ENCODE assay signal across 8 cellular contexts in the genomic region with DNA sequence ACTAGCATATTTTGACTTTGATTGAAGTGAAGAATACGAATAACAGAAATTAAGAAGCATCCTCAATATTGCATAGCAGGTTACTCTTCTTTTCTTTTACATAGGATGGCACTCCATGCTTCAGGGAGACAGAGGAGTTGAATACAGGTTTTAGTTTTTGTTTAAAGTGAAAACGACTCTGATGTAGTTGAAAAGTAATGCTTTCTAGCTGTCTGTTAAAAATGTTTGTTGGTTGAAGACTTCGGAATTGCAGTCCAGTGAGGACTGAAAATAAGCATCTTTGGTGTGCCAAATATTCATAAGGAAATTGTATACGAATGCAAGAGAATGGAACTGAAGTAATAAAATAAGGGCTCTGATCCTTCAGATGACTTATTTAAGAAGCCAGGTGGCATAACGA. TPM values are rescaled to one million over a fixed set of nuclear protein-coding genes. Genes with fewer than 3 reads are reported as not detected.
DNase-seq lines count a peak whose midpoint lies in the region; ATAC-seq and TF ChIP-seq lines count a peak whose summit lies in the region.

No MANE protein-coding gene starts in this region.

- no peaks in the 10 kb centered on the region for H3K9me3 ChIP-seq in left lung
- no peaks in the 10 kb centered on the region for H3K9me3 ChIP-seq in testis

- intact Hi-C loops in activated CD4-positive, alpha-beta T cell treated with anti-CD3 and anti-CD28 coated beads for 36 hours (cut with DNase I, micrococcal nuclease): loop anchor here (1.0 to 5.0 kb wide), 10 partner anchors 36 to 904 kb away; a partner anchor contains a TSS
- intact Hi-C loops in left lung (cut with DNase I): no loop called here
- intact Hi-C loops in testis (cut with DNase I; ENCODE audit: low total_unique reads): no loop called here

- H3K4me1 ChIP-seq in left lung: peaks cover 4 to 19% of the 10 kb centered on the region in 2 donors
- H3K4me1 ChIP-seq in testis: no peaks in the 10 kb centered on the region

- peaks cover 37% of the 10 kb centered on the region for H3K4me1 Mint-ChIP-seq in activated CD4-positive, alpha-beta T cell treated with anti-CD3 and anti-CD28 coated beads for 36 hours
- peaks cover 40% of the 10 kb centered on the region for H3K4me1 Mint-ChIP-seq in activated naive CD8-positive, alpha-beta T cell (ENCODE audit: low read depth)

- no peak overlapping the region for H3K27ac ChIP-seq in left lung
- no peak overlapping the region for H3K27ac ChIP-seq in testis

- 12 to 18% methylated on average over 5 of the region's 5 CpGs for WGBS in testis, 2 donors

- H3K27me3 Mint-ChIP-seq in activated CD4-positive, alpha-beta T cell treated with anti-CD3 and anti-CD28 coated beads for 36 hours: no peaks in the 10 kb centered on the region
- H3K27me3 Mint-ChIP-seq in activated naive CD8-positive, alpha-beta T cell: no peaks in the 10 kb centered on the region

- CTCF ChIA-PET in activated CD4-positive, alpha-beta T cell treated with anti-CD3 and anti-CD28 coated beads for 36 hours (lab: Charles Lee): interaction anchor here (0.7 to 2.6 kb wide), 2 partner anchors 29 to 172 kb away, joined by 5 to 8 read pairs; a partner anchor contains a TSS

- peak overlapping the region; percentile 91 for H3K4me3 Mint-ChIP-seq in activated CD4-positive, alpha-beta T cell treated with anti-CD3 and anti-CD28 coated beads for 36 hours
- H3K4me3 Mint-ChIP-seq in activated naive CD8-positive, alpha-beta T cell: peak overlapping the region; percentile 90

- no peaks in the 10 kb centered on the region for H3K36me3 Mint-ChIP-seq in activated CD4-positive, alpha-beta T cell treated with anti-CD3 and anti-CD28 coated beads for 36 hours (ENCODE audit: low read depth)
- no peaks in the 10 kb centered on the region for H3K36me3 Mint-ChIP-seq in activated naive CD8-positive, alpha-beta T cell

- in situ Hi-C loops in ACHN (cut with HindIII; ENCODE audit: low pct_ligation_motif_present, low pct_unique_long_range_greater_than_20kb, low sequenced_read_pairs): no loop called here

- H3K27ac Mint-ChIP-seq in activated CD4-positive, alpha-beta T cell treated with anti-CD3 and anti-CD28 coated beads for 36 hours: peak overlapping the region; percentile 63
- peak overlapping the region; percentile 67 for H3K27ac Mint-ChIP-seq in activated naive CD8-positive, alpha-beta T cell

- H3K4me3 ChIP-seq in left lung (peak overlapping the region; percentile 42 to 60), testis (peak overlapping the region; percentile 64 to 67)

- H3K36me3 ChIP-seq in left lung (no peaks in the 10 kb centered on the region), testis (ENCODE audit: low read depth, missing control alignments) (no peaks in the 10 kb centered on the region)

- TF ChIP-seq CTCF in left lung (IDR thresholded peaks at IDR 0.05) (no peak), testis (IDR thresholded peaks at IDR 0.05) (no peak)

- H3K27me3 ChIP-seq in left lung (peaks cover 14 to 55% of the 10 kb centered on the region in 2 donors), testis (no peaks in the 10 kb centered on the region)

- TF ChIP-seq POLR2A in testis (IDR thresholded peaks at IDR 0.05): no peak

- ATAC-seq in activated CD4-positive, alpha-beta T cell treated with anti-CD3 and anti-CD28 coated beads for 36 hours: no peak
- ATAC-seq in left lung: no peak
- ATAC-seq in GM21447 (IDR thresholded peaks at IDR 0.05; ENCODE audit: unreplicated experiment): no peak

- DNase-seq in activated CD4-positive, alpha-beta T cell treated with anti-CD3 and anti-CD28 coated beads for 36 hours: no peak
- DNase-seq in activated CD4-positive, alpha-beta T cell treated with anti-CD3 and anti-CD28 coated beads for 4 hours: no peak
- DNase-seq in left lung (no peak), testis (no peak), NCI-H1048 (lab: John Stamatoyannopoulos, UW) (no peak), ACHN (no peak)

- H3K9me3 Mint-ChIP-seq in activated CD4-positive, alpha-beta T cell treated with anti-CD3 and anti-CD28 coated beads for 36 hours (ENCODE audit: low read depth): no peaks in the 10 kb centered on the region
- no peaks in the 10 kb centered on the region for H3K9me3 Mint-ChIP-seq in activated naive CD8-positive, alpha-beta T cell (ENCODE audit: low read depth)

- POLR2A ChIA-PET in activated CD4-positive, alpha-beta T cell treated with anti-CD3 and anti-CD28 coated beads for 36 hours (lab: Charles Lee): no interaction called here

RNA-seq across cellular contexts. Expression of a gene that starts 0.6 kb away (rescaled TPM):
- total RNA-seq in activated CD4-positive, alpha-beta T cell treated with anti-CD3 and anti-CD28 coated beads for 36 hours: 1 to 10 TPM; 6.2 to 7.0 TPM
- total RNA-seq in left lung (1 to 10 TPM; 7.2 to 8.5 TPM), testis (10 to 100 TPM; 12.0 to 16.9 TPM)
- 9.0 TPM for polyA plus RNA-seq in testis (ENCODE audit: insufficient read depth, low read depth, low replicate concordance)

Comparison
In these comparisons a context has a peak if more than half of its experiments do, and no peak if none do; other contexts are left out.
1. intact Hi-C loops: an anchor here in activated CD4-positive, alpha-beta T cell treated with anti-CD3 and anti-CD28 coated beads for 36 hours (1.0 to 5.0 kb wide); none called in left lung and testis.